8 cellular contexts compared by ENCODE assay signal in the genomic region with DNA sequence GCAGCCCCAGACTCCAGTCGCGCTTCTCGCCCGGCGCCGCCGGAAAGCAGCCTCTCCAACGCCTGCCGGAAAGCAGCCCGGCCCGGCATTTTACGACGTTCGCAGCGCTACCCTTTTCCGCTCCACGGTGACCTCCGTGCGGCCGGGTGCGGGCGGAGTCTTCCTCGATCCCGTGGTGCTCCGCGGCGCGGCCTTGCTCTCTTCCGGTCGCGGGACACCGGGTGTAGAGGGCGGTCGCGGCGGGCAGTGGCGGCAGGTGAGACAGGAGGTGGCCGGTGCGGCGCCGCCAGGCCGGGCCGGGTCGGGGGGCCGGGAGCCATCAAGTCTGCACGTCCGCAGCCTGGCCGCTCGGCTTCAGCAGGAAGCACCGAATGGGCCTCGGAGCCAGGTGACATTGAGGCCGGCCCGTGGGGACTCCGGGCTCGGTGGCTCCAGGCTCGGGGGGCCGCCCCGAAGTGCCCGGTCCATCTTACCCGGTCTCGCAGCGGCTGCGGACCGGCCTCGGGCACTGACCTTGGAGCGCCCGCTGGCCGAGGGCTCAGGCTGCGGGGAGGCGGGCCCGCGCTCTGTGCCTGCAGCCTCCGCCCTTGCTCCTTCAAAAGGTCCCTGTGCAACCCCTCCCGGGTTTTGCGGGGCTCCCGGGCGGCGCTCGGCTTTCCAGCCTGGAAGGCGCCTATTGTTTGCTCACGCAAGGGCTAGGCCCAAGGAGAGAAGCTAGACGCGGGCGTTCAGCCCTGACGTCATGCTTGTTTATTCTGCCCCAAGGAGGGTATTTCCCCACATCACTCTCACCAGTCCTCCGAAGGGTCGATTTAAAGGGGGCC. TPM values are rescaled to one million over a fixed set of nuclear protein-coding genes. Genes with fewer than 3 reads are reported as not detected.
A peak's percentile ranks its signal among the peaks of the same experiment; 100 is the strongest.
DNase-seq lines count a peak whose midpoint lies in the region; ATAC-seq, FAIRE-seq and TF ChIP-seq lines count a peak whose summit lies in the region.

A gene (plus strand): TSS at position 199 of the 824 bp plus-strand sequence. CDS start 1,511 bp downstream, outside the sequence.
A gene (minus strand): TSS at position 48 of the 824 bp plus-strand sequence. CDS start 249 bp downstream, outside the sequence.

- TF ChIP-seq POLR2A in GM18951 (IDR thresholded peaks at IDR 0.05; ENCODE audit: extremely low read depth, insufficient read depth, insufficient read length): peak; percentile 92

- DNase-seq in AG08396 (ENCODE audit: low spot score) (peak; percentile 97), NCI-H2227 treated with DMSO at 0.1 percent for 48 hours (lab: John Stamatoyannopoulos, UW) (peak; percentile 67), WTC11 (ENCODE audit: low spot score) (peak; percentile 94), bronchial epithelial cell (ENCODE audit: low read depth) (peak; percentile 76), iPS-NIHi7 (ENCODE audit: extremely low spot score) (peak; percentile 97), smooth muscle cell (lab: John Stamatoyannopoulos, UW; ENCODE audit: unreplicated experiment) (peak; percentile 65)

- TF ChIP-seq CTCF in WTC11 (IDR thresholded peaks at IDR 0.05) (no peak), bronchial epithelial cell (IDR thresholded peaks at IDR 0.05; ENCODE audit: insufficient read depth, low read length, severe bottlenecking) (no peak), smooth muscle cell (IDR thresholded peaks at IDR 0.05; ENCODE audit: borderline replicate concordance, insufficient read depth, poor library complexity, severe bottlenecking) (no peak)

- in situ Hi-C loops in GM18951 (cut with MboI; ENCODE audit: low sequenced_read_pairs, unreplicated experiment): loop anchor here (25.0 kb wide), 1 partner anchor 713 kb away; a partner anchor contains a TSS

- WGBS in smooth muscle cell (ENCODE audit: low lambda C conversion rate): 1% methylated on average over 69 of the region's 87 CpGs

- ATAC-seq in HG03175 (IDR thresholded peaks at IDR 0.05; ENCODE audit: unreplicated experiment) (peak; percentile 81), WTC11 (peak; percentile 91)

- H3K9me3 ChIP-seq in smooth muscle cell (replicated peaks; ENCODE audit: low read depth): no peaks in the 10 kb centered on the region

- peak within 1 kb of the TSS; percentile 87 for H3K4me3 Mint-ChIP-seq in WTC11

- POLR2A ChIA-PET in WTC11 (lab: Charles Lee): no interaction called here

- H3K27ac ChIP-seq in smooth muscle cell (ENCODE audit: low read depth): peak within 1 kb of the TSS; percentile 96

- no peaks in the 10 kb centered on the region for H3F3A ChIP-seq in smooth muscle cell (ENCODE audit: low read depth)

- peaks cover 26% of the 10 kb centered on the region for H3K4me1 Mint-ChIP-seq in WTC11

- no peaks in the 10 kb centered on the region for H3K9me3 Mint-ChIP-seq in WTC11

- H3K4me3 ChIP-seq in bronchial epithelial cell (ENCODE audit: low read depth, low read length) (peak within 1 kb of the TSS; percentile 97), smooth muscle cell (peak within 1 kb of the TSS; percentile 87)

- H3K36me3 Mint-ChIP-seq in WTC11: peaks cover 53% of the 10 kb centered on the region

- peaks cover 19% of the 10 kb centered on the region for H3K4me1 ChIP-seq in smooth muscle cell (ENCODE audit: low read depth)

- H3K36me3 ChIP-seq in bronchial epithelial cell (ENCODE audit: control insufficient read depth, insufficient read depth, low read length) (peaks cover 27% of the 10 kb centered on the region), smooth muscle cell (ENCODE audit: low read depth) (no peaks in the 10 kb centered on the region)

- peak within 1 kb of the TSS; percentile 93 for H3K4me2 ChIP-seq in smooth muscle cell

- no peaks in the 10 kb centered on the region for H3K27me3 Mint-ChIP-seq in WTC11 (ENCODE audit: low read depth)

- peaks cover 75% of the 10 kb centered on the region for H3K79me2 ChIP-seq in smooth muscle cell (ENCODE audit: low read depth)

- H3K27ac Mint-ChIP-seq in WTC11: peak within 1 kb of the TSS; percentile 87

- peak within 1 kb of the TSS; percentile 99 for H3K9ac ChIP-seq in smooth muscle cell (ENCODE audit: low read depth)

- H3K27me3 ChIP-seq in bronchial epithelial cell (ENCODE audit: control insufficient read depth, insufficient read depth, low read length): no peaks in the 10 kb centered on the region
- H3K27me3 ChIP-seq in smooth muscle cell (ENCODE audit: low read depth): no peaks in the 10 kb centered on the region

- H4K20me1 ChIP-seq in smooth muscle cell (ENCODE audit: low read depth): peaks cover 59% of the 10 kb centered on the region

- no peak for FAIRE-seq in bronchial epithelial cell (lab: Jason Lieb, UNC)

- H2AFZ ChIP-seq in smooth muscle cell (ENCODE audit: low read depth): peak within 1 kb of the TSS; percentile 83

- CTCF ChIA-PET in WTC11 (lab: Charles Lee): interaction anchor here (1.4 kb wide), 1 partner anchor 20 kb away, joined by 8 read pairs; no protein-coding TSS in a partner anchor

TF ChIP-seq in WTC11, 78 proteins besides CTCF, POLR2A, EP300 and RAD21 (continues in another document):
- TF ChIP-seq ZNF416 (CRISPR knock-in tag; IDR thresholded peaks at IDR 0.05) (0 out of 2 replicates have a peak, but pooled peaks have one; percentile 49), ESRRA (CRISPR knock-in tag; IDR thresholded peaks at IDR 0.05; ENCODE audit: borderline replicate concordance) (peak; percentile 97), SMAD4 (CRISPR knock-in tag; IDR thresholded peaks at IDR 0.05) (no peak), ZNF671 (CRISPR knock-in tag; IDR thresholded peaks at IDR 0.05) (no peak), SP1 (CRISPR knock-in tag; conservative IDR thresholded peaks at IDR 0.05) (peak; percentile 85), GRHL2 (CRISPR knock-in tag; IDR thresholded peaks at IDR 0.05; ENCODE audit: insufficient replicate concordance, severe bottlenecking) (no peak), ZNF232 (CRISPR knock-in tag; IDR thresholded peaks at IDR 0.05) (no peak)
- TF ChIP-seq, protein P1, sequence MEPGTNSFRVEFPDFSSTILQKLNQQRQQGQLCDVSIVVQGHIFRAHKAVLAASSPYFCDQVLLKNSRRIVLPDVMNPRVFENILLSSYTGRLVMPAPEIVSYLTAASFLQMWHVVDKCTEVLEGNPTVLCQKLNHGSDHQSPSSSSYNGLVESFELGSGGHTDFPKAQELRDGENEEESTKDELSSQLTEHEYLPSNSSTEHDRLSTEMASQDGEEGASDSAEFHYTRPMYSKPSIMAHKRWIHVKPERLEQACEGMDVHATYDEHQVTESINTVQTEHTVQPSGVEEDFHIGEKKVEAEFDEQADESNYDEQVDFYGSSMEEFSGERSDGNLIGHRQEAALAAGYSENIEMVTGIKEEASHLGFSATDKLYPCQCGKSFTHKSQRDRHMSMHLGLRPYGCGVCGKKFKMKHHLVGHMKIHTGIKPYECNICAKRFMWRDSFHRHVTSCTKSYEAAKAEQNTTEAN (CRISPR knock-in tag; IDR thresholded peaks at IDR 0.05): no peak
- TF ChIP-seq, protein P2, sequence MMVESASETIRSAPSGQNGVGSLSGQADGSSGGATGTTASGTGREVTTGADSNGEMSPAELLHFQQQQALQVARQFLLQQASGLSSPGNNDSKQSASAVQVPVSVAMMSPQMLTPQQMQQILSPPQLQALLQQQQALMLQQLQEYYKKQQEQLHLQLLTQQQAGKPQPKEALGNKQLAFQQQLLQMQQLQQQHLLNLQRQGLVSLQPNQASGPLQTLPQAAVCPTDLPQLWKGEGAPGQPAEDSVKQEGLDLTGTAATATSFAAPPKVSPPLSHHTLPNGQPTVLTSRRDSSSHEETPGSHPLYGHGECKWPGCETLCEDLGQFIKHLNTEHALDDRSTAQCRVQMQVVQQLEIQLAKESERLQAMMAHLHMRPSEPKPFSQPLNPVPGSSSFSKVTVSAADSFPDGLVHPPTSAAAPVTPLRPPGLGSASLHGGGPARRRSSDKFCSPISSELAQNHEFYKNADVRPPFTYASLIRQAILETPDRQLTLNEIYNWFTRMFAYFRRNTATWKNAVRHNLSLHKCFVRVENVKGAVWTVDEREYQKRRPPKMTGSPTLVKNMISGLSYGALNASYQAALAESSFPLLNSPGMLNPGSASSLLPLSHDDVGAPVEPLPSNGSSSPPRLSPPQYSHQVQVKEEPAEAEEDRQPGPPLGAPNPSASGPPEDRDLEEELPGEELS (CRISPR knock-in tag; IDR thresholded peaks at IDR 0.05): no peak
- TF ChIP-seq, protein P3, sequence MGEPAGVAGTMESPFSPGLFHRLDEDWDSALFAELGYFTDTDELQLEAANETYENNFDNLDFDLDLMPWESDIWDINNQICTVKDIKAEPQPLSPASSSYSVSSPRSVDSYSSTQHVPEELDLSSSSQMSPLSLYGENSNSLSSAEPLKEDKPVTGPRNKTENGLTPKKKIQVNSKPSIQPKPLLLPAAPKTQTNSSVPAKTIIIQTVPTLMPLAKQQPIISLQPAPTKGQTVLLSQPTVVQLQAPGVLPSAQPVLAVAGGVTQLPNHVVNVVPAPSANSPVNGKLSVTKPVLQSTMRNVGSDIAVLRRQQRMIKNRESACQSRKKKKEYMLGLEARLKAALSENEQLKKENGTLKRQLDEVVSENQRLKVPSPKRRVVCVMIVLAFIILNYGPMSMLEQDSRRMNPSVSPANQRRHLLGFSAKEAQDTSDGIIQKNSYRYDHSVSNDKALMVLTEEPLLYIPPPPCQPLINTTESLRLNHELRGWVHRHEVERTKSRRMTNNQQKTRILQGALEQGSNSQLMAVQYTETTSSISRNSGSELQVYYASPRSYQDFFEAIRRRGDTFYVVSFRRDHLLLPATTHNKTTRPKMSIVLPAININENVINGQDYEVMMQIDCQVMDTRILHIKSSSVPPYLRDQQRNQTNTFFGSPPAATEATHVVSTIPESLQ (CRISPR knock-in tag; IDR thresholded peaks at IDR 0.05): no peak

RNA-seq across cellular contexts. Expression of the first gene that starts in this region (rescaled TPM):
- total RNA-seq in WTC11 (2021) (578 to 618 TPM (median 606 TPM) in 3 replicates), bronchial epithelial cell (591 and 639 TPM in 2 replicates), smooth muscle cell (342 and 349 TPM in 2 replicates)
- 586 and 612 TPM in 2 replicates for polyA plus RNA-seq in smooth muscle cell

RNA-seq across cellular contexts. Expression of the second gene that starts in this region (rescaled TPM):
- total RNA-seq in WTC11 (2021): 48.0 to 55.2 TPM (median 52.7 TPM) in 3 replicates
- 22.8 and 26.3 TPM in 2 replicates for total RNA-seq in bronchial epithelial cell
- 32.8 and 40.4 TPM in 2 replicates for total RNA-seq in smooth muscle cell
- 40.9 and 49.2 TPM in 2 replicates for polyA plus RNA-seq in smooth muscle cell

Comparison
In these comparisons a context has a peak if more than half of its experiments do, and no peak if none do; other contexts are left out.
1. Peak in every context shown above with its lines: DNase-seq, ATAC-seq, H3K4me3 ChIP-seq and H3K27ac ChIP-seq.